ENCODE assay signal across 39 cellular contexts in genomic region chr4:42265782-42266602, GRCh38.
"Had no signal": no experiment of that assay in that cellular context is flagged by ENCODE, and none has a peak within 500 bp of the region (broad histone marks: within the 10 kb centered on the region; RNA-seq: fewer than 3 reads in every experiment).

No MANE protein-coding gene starts in this region.

- ATAC-seq: activated naive CD4-positive, alpha-beta T cell treated with anti-CD3 and anti-CD28 coated beads, Interleukin-2, amount 50 U/mL, for 72 hours; activated naive CD8-positive, alpha-beta T cell treated with anti-CD3 and anti-CD28 coated beads, Interleukin-2, amount 50 U/mL, for 24 hours; activated T-cell treated with anti-CD3 and anti-CD28 coated beads, Interleukin-2, amount 50 U/mL, for 4 hours; activated T-cell treated with anti-CD3 and anti-CD28 coated beads, Interleukin-2, amount 50 U/mL, for 72 hours; activated T-helper 17 cell treated with anti-CD3 and anti-CD28 coated beads, Interleukin-2, amount 50 U/mL, for 72 hours; body of pancreas had no signal

- H3K4me1 Mint-ChIP-seq: activated naive CD4-positive, alpha-beta T cell treated with anti-CD3 and anti-CD28 coated beads, Interleukin-2, amount 10 ng/mL, durations not matched to agents 7 days and 5 days; activated naive CD4-positive, alpha-beta T cell treated with anti-CD3 and anti-CD28 coated beads, Interleukin-2, amount 50 U/mL, for 24 hours; activated naive CD8-positive, alpha-beta T cell treated with anti-CD3 and anti-CD28 coated beads for 36 hours; activated naive CD8-positive, alpha-beta T cell treated with anti-CD3 and anti-CD28 coated beads, Interleukin-2, amount 10 ng/mL, durations not matched to agents 7 days and 5 days; activated naive CD8-positive, alpha-beta T cell treated with anti-CD3 and anti-CD28 coated beads, Interleukin-2, amount 50 U/mL, for 24 hours; activated T-helper 17 cell treated with anti-CD3 and anti-CD28 coated beads, Interleukin-2, amount 50 U/mL, for 72 hours; brain; central memory CD8-positive, alpha-beta T cell had no signal

- H3K4me3 Mint-ChIP-seq: activated naive CD4-positive, alpha-beta T cell treated with anti-CD3 and anti-CD28 coated beads for 36 hours; activated naive CD4-positive, alpha-beta T cell treated with anti-CD3 and anti-CD28 coated beads, Interleukin-2, amount 10 ng/mL, durations not matched to agents 7 days and 5 days; activated naive CD4-positive, alpha-beta T cell treated with anti-CD3 and anti-CD28 coated beads, Interleukin-2, amount 50 U/mL, for 24 hours; activated naive CD8-positive, alpha-beta T cell; activated naive CD8-positive, alpha-beta T cell treated with anti-CD3 and anti-CD28 coated beads for 36 hours; activated naive CD8-positive, alpha-beta T cell treated with anti-CD3 and anti-CD28 coated beads, Interleukin-2, amount 10 ng/mL, durations not matched to agents 7 days and 5 days; activated naive CD8-positive, alpha-beta T cell treated with anti-CD3 and anti-CD28 coated beads, Interleukin-2, amount 50 U/mL, for 24 hours; activated T-cell treated with anti-CD3 and anti-CD28 coated beads, Interleukin-2, amount 50 U/mL, for 24 hours; activated T-cell treated with anti-CD3 and anti-CD28 coated beads, Interleukin-2, amount 50 U/mL, for 4 hours; activated T-cell treated with anti-CD3 and anti-CD28 coated beads, Interleukin-2, amount 50 U/mL, for 72 hours; activated T-helper 1 cell treated with anti-CD3 and anti-CD28 coated beads, Interleukin-12 subunit alpha, Interleukin-12 subunit beta, Interleukin-2, Interleukin-4 antibody, amounts not matched to agents 30 ng/mL and 10 ng/mL and 1 ng/mL, durations not matched to agents 14 hours and 24 hours and 36 hours; activated T-helper 17 cell treated with anti-CD3 and anti-CD28 coated beads, Interleukin-2, amount 50 U/mL, for 72 hours; brain; central memory CD8-positive, alpha-beta T cell had no signal

- H3K9me3 ChIP-seq: adrenal gland, ascending aorta, body of pancreas, breast epithelium had no signal

- H3K27me3 ChIP-seq: adrenal gland, ascending aorta, body of pancreas, brain microvascular endothelial cell, breast epithelium, cardiac muscle cell had no signal

- H3K4me1 ChIP-seq: adrenal gland, ascending aorta, body of pancreas, breast epithelium had no signal

- H3K27ac Mint-ChIP-seq: activated naive CD4-positive, alpha-beta T cell treated with anti-CD3 and anti-CD28 coated beads for 36 hours; activated naive CD4-positive, alpha-beta T cell treated with anti-CD3 and anti-CD28 coated beads, Interleukin-2, amount 10 ng/mL, durations not matched to agents 7 days and 5 days; activated naive CD4-positive, alpha-beta T cell treated with anti-CD3 and anti-CD28 coated beads, Interleukin-2, amount 50 U/mL, for 24 hours; activated naive CD4-positive, alpha-beta T cell treated with anti-CD3 and anti-CD28 coated beads, Interleukin-2, amount 50 U/mL, for 72 hours; activated naive CD8-positive, alpha-beta T cell; activated naive CD8-positive, alpha-beta T cell treated with anti-CD3 and anti-CD28 coated beads for 36 hours; activated naive CD8-positive, alpha-beta T cell treated with anti-CD3 and anti-CD28 coated beads, Interleukin-2, amount 10 ng/mL, durations not matched to agents 7 days and 5 days; activated naive CD8-positive, alpha-beta T cell treated with anti-CD3 and anti-CD28 coated beads, Interleukin-2, amount 50 U/mL, for 24 hours; activated T-cell treated with anti-CD3 and anti-CD28 coated beads, Interleukin-2, amount 50 U/mL, for 24 hours; activated T-cell treated with anti-CD3 and anti-CD28 coated beads, Interleukin-2, amount 50 U/mL, for 72 hours; activated T-helper 1 cell treated with anti-CD3 and anti-CD28 coated beads, Interleukin-12 subunit alpha, Interleukin-12 subunit beta, Interleukin-2, Interleukin-4 antibody, amounts not matched to agents 30 ng/mL and 10 ng/mL and 1 ng/mL, durations not matched to agents 14 hours and 24 hours and 36 hours; activated T-helper 17 cell treated with anti-CD3 and anti-CD28 coated beads, Interleukin-2, amount 50 U/mL, for 72 hours; activated T-helper 2 cell treated with anti-CD3 and anti-CD28 coated beads, Interferon-gamma antibody, Interleukin-2, Interleukin-4, amounts not matched to agents 10 μg/mL and 5 μg/mL and 100 μg/mL, durations not matched to agents 14 hours and 24 hours and 36 hours; brain had no signal

- H3K27me3 Mint-ChIP-seq: activated naive CD4-positive, alpha-beta T cell treated with anti-CD3 and anti-CD28 coated beads, Interleukin-2, amount 10 ng/mL, durations not matched to agents 7 days and 5 days; activated naive CD8-positive, alpha-beta T cell; activated naive CD8-positive, alpha-beta T cell treated with anti-CD3 and anti-CD28 coated beads, Interleukin-2, amount 50 U/mL, for 24 hours had no signal

- H3K4me3 ChIP-seq: adrenal gland, ascending aorta, body of pancreas, breast epithelium, cardiac muscle cell had no signal

- H3K36me3 ChIP-seq: adrenal gland, ascending aorta, brain microvascular endothelial cell, breast epithelium, cardiac muscle cell had no signal

- H3K9me3 Mint-ChIP-seq: activated naive CD4-positive, alpha-beta T cell treated with anti-CD3 and anti-CD28 coated beads for 36 hours; activated naive CD4-positive, alpha-beta T cell treated with anti-CD3 and anti-CD28 coated beads, Interleukin-2, amount 10 ng/mL, durations not matched to agents 7 days and 5 days; activated naive CD4-positive, alpha-beta T cell treated with anti-CD3 and anti-CD28 coated beads, Interleukin-2, amount 50 U/mL, for 24 hours; activated naive CD4-positive, alpha-beta T cell treated with anti-CD3 and anti-CD28 coated beads, Interleukin-2, amount 50 U/mL, for 72 hours; activated naive CD8-positive, alpha-beta T cell treated with anti-CD3 and anti-CD28 coated beads for 36 hours; activated naive CD8-positive, alpha-beta T cell treated with anti-CD3 and anti-CD28 coated beads, Interleukin-2, amount 10 ng/mL, durations not matched to agents 7 days and 5 days; activated naive CD8-positive, alpha-beta T cell treated with anti-CD3 and anti-CD28 coated beads, Interleukin-2, amount 50 U/mL, for 24 hours; activated T-cell treated with anti-CD3 and anti-CD28 coated beads, Interleukin-2, amount 50 U/mL, for 24 hours; activated T-cell treated with anti-CD3 and anti-CD28 coated beads, Interleukin-2, amount 50 U/mL, for 4 hours; activated T-cell treated with anti-CD3 and anti-CD28 coated beads, Interleukin-2, amount 50 U/mL, for 72 hours; activated T-helper 1 cell treated with anti-CD3 and anti-CD28 coated beads, Interleukin-12 subunit alpha, Interleukin-12 subunit beta, Interleukin-2, Interleukin-4 antibody, amounts not matched to agents 30 ng/mL and 10 ng/mL and 1 ng/mL, durations not matched to agents 14 hours and 24 hours and 36 hours; activated T-helper 17 cell treated with anti-CD3 and anti-CD28 coated beads, Interleukin-2, amount 50 U/mL, for 72 hours; activated T-helper 2 cell treated with anti-CD3 and anti-CD28 coated beads, Interferon-gamma antibody, Interleukin-2, Interleukin-4, amounts not matched to agents 10 μg/mL and 5 μg/mL and 100 μg/mL, durations not matched to agents 14 hours and 24 hours and 36 hours; brain; central memory CD8-positive, alpha-beta T cell had no signal

- H3K27ac ChIP-seq: adrenal gland, ascending aorta, body of pancreas, brain microvascular endothelial cell, breast epithelium, cardiac muscle cell had no signal

- DNase-seq: activated effector memory CD4-positive, alpha-beta T cell treated with anti-CD3 and anti-CD28 coated beads, Interleukin-2, amount 50 U/mL, for 16 hours; activated effector memory CD4-positive, alpha-beta T cell treated with Interleukin-2 at 50 U/mL for 16 hours; activated gamma-delta T cell; activated gamma-delta T cell treated with Interleukin-2 at 50 U/mL for 16 hours; activated naive CD4-positive, alpha-beta T cell; activated naive CD4-positive, alpha-beta T cell treated with anti-CD3 and anti-CD28 coated beads for 36 hours; activated naive CD4-positive, alpha-beta T cell treated with anti-CD3 and anti-CD28 coated beads, Interleukin-2, amount 10 ng/mL, durations not matched to agents 7 days and 5 days; activated naive CD4-positive, alpha-beta T cell treated with anti-CD3 and anti-CD28 coated beads, Interleukin-2, amount 50 U/mL, for 16 hours; activated naive CD4-positive, alpha-beta T cell treated with Interleukin-2 at 50 U/mL for 16 hours; activated naive CD8-positive, alpha-beta T cell treated with anti-CD3 and anti-CD28 coated beads for 36 hours; activated naive CD8-positive, alpha-beta T cell treated with anti-CD3 and anti-CD28 coated beads, Interleukin-2, amount 10 ng/mL, durations not matched to agents 7 days and 5 days; activated naive CD8-positive, alpha-beta T cell treated with anti-CD3 and anti-CD28 coated beads, Interleukin-2, amount 50 U/mL, for 24 hours; activated T-cell treated with anti-CD3 and anti-CD28 coated beads for 4 hours; activated T-cell treated with anti-CD3 and anti-CD28 coated beads, Interleukin-2, amount 50 U/mL, for 1 hour; activated T-cell treated with anti-CD3 and anti-CD28 coated beads, Interleukin-2, amount 50 U/mL, for 24 hours; activated T-cell treated with anti-CD3 and anti-CD28 coated beads, Interleukin-2, amount 50 U/mL, for 4 hours; activated T-cell treated with anti-CD3 and anti-CD28 coated beads, Interleukin-2, amount 50 U/mL, for 48 hours; activated T-cell treated with anti-CD3 and anti-CD28 coated beads, Interleukin-2, amount 50 U/mL, for 72 hours; adrenal gland; amniotic stem cell; amygdala; anterior cingulate cortex; aorta; body of pancreas; brain microvascular endothelial cell; caudate nucleus; central memory CD4-positive, alpha-beta T cell; cerebellar nuclear complex had no signal

- H3K36me3 Mint-ChIP-seq: activated naive CD4-positive, alpha-beta T cell treated with anti-CD3 and anti-CD28 coated beads, Interleukin-2, amount 10 ng/mL, durations not matched to agents 7 days and 5 days; activated naive CD4-positive, alpha-beta T cell treated with anti-CD3 and anti-CD28 coated beads, Interleukin-2, amount 50 U/mL, for 24 hours; activated naive CD4-positive, alpha-beta T cell treated with anti-CD3 and anti-CD28 coated beads, Interleukin-2, amount 50 U/mL, for 72 hours; activated naive CD8-positive, alpha-beta T cell; activated naive CD8-positive, alpha-beta T cell treated with anti-CD3 and anti-CD28 coated beads for 36 hours; activated naive CD8-positive, alpha-beta T cell treated with anti-CD3 and anti-CD28 coated beads, Interleukin-2, amount 10 ng/mL, durations not matched to agents 7 days and 5 days; brain had no signal
